9 cellular contexts compared by ENCODE assay signal in genomic region chr7:121337398-121337797, GRCh38. TPM values are rescaled to one million over a fixed set of nuclear protein-coding genes. Genes with fewer than 3 reads are reported as not detected.
DNase-seq lines count a peak whose midpoint lies in the region; FAIRE-seq and TF ChIP-seq lines count a peak whose summit lies in the region.
"Had no signal": no experiment of that assay in that cellular context is flagged by ENCODE, and none has a peak within 500 bp of the region (broad histone marks: within the 10 kb centered on the region; RNA-seq: fewer than 3 reads in every experiment).

No MANE protein-coding gene starts in this region.

- dilution Hi-C loops in keratinocyte (cut with MboI; ENCODE audit: extremely low pct_ligation_motif_present, low sequenced_read_pairs) = no loop called here

- FAIRE-seq in RCC 7860 (lab: Jason Lieb, UNC) (peak; percentile 35), keratinocyte (lab: Jason Lieb, UNC) (no peak)

- no peak overlapping the region for H2AFZ ChIP-seq in keratinocyte (ENCODE audit: control insufficient read depth, low read length)

- no peak overlapping the region for H3K4me3 Mint-ChIP-seq in CD14-positive monocyte
- H3K4me3 Mint-ChIP-seq: T-helper 1 cell treated with Interleukin-12 subunit alpha and Interleukin-12 subunit beta and Interleukin-4 antibody, amounts not matched to agents 30 μg/mL and 1 μg/mL, for 36 hours had no signal

- H3K36me3 Mint-ChIP-seq in CD14-positive monocyte = peaks cover 0 to 6% of the 10 kb centered on the region in 2 donors

- no peaks in the 10 kb centered on the region for H3K36me3 ChIP-seq in keratinocyte (ENCODE audit: control insufficient read depth in 2 of 2, extremely low read depth in 1 of 2, insufficient read depth in 2 of 2, low read length in 2 of 2)
- no peaks in the 10 kb centered on the region for H3K36me3 ChIP-seq in adrenal gland (replicated peaks in 1 of 2)

- DNase-seq in Daoy (ENCODE audit: low read depth) = peak; percentile 36
- DNase-seq in HCEC 1CT = peak; percentile 38
- DNase-seq in RCC 7860 (ENCODE audit: low spot score) = no peak
- no peak for DNase-seq in keratinocyte (ENCODE audit: low read depth, low spot score)
- no peak for DNase-seq in adrenal gland
- no peak for DNase-seq in coronary artery (ENCODE audit: low spot score)
- DNase-seq in CD14-positive monocyte (ENCODE audit: low spot score) = no peak
- no peak for DNase-seq in islet precursor cell

- no peaks in the 10 kb centered on the region for H3K9me3 Mint-ChIP-seq in CD14-positive monocyte
- H3K9me3 Mint-ChIP-seq: T-helper 1 cell treated with Interleukin-12 subunit alpha and Interleukin-12 subunit beta and Interleukin-4 antibody, amounts not matched to agents 30 μg/mL and 1 μg/mL, for 36 hours had no signal

- no peaks in the 10 kb centered on the region for H3K27me3 ChIP-seq in keratinocyte (ENCODE audit: control insufficient read depth, extremely low read depth, insufficient read depth, low read length)
- H3K27me3 ChIP-seq in adrenal gland = peaks cover 19% of the 10 kb centered on the region

- H3K4me1 Mint-ChIP-seq in CD14-positive monocyte = no peaks in the 10 kb centered on the region

- intact Hi-C loops in adrenal gland (cut with DNase I) = no loop called here
- intact Hi-C loops in CD14-positive monocyte (cut with micrococcal nuclease) = no loop called here

- no peak overlapping the region for H3K27ac Mint-ChIP-seq in CD14-positive monocyte
- H3K27ac Mint-ChIP-seq: T-helper 1 cell treated with Interleukin-12 subunit alpha and Interleukin-12 subunit beta and Interleukin-4 antibody, amounts not matched to agents 30 μg/mL and 1 μg/mL, for 36 hours had no signal

- H3K79me2 ChIP-seq in keratinocyte (ENCODE audit: control insufficient read depth, insufficient read depth, low read length) = no peaks in the 10 kb centered on the region

- no peaks in the 10 kb centered on the region for H4K20me1 ChIP-seq in keratinocyte (ENCODE audit: control insufficient read depth, extremely low read depth, insufficient read depth, low read length)

- H3K9me3 ChIP-seq in keratinocyte (ENCODE audit: control insufficient read depth, low read depth, low read length) (no peaks in the 10 kb centered on the region), adrenal gland (replicated peaks in 1 of 3) (no peaks in the 10 kb centered on the region)

- H3K4me3 ChIP-seq in keratinocyte (ENCODE audit: control insufficient read depth in 2 of 3, extremely low read depth in 1 of 3, insufficient read depth in 2 of 3, low read depth in 1 of 3, low read length in 3 of 3) = no peak overlapping the region
- H3K4me3 ChIP-seq in adrenal gland = no peak overlapping the region
- H3K4me3 ChIP-seq in coronary artery = no peak overlapping the region

- 13 to 24% (median 22%) methylated on average over 3 of the region's 3 CpGs for WGBS in adrenal gland, 4 donors

- no peaks in the 10 kb centered on the region for H3K4me1 ChIP-seq in keratinocyte (ENCODE audit: control insufficient read depth, extremely low read depth, insufficient read depth, low read length)
- no peaks in the 10 kb centered on the region for H3K4me1 ChIP-seq in adrenal gland (replicated peaks in 1 of 2)

- peaks cover 2 to 12% (median 4%) of the 10 kb centered on the region in 3 donors for H3K27me3 Mint-ChIP-seq in CD14-positive monocyte (ENCODE audit: low read depth in 3 of 3)

- TF ChIP-seq CTCF in keratinocyte (optimal IDR thresholded peaks at IDR 0.05 in 1 of 3, IDR thresholded peaks at IDR 0.05 in 1 of 3, conservative IDR thresholded peaks at IDR 0.05 in 1 of 3; ENCODE audit: extremely low read depth in 1 of 3, insufficient read depth in 2 of 3, low read length in 3 of 3) (peak; percentile 34 to 69 (median 67)), adrenal gland (IDR thresholded peaks at IDR 0.05) (no peak), coronary artery (IDR thresholded peaks at IDR 0.05) (no peak), CD14-positive monocyte (IDR thresholded peaks at IDR 0.05) (no peak)

- H3K27ac ChIP-seq in keratinocyte (ENCODE audit: control insufficient read depth, insufficient read depth, low read length) (no peak overlapping the region), adrenal gland (no peak overlapping the region), coronary artery (no peak overlapping the region)

- H3K9me1 ChIP-seq in keratinocyte (ENCODE audit: control insufficient read depth, extremely low read depth, insufficient read depth, low read length) = no peaks in the 10 kb centered on the region

- no peak overlapping the region for H3K4me2 ChIP-seq in keratinocyte (ENCODE audit: control insufficient read depth, extremely low read depth, insufficient read depth, low read depth, low read length)

- no peak overlapping the region for H3K9ac ChIP-seq in keratinocyte (ENCODE audit: control insufficient read depth, extremely low read depth, insufficient read depth, low read length)

- no peak for TF ChIP-seq POLR2A in adrenal gland (IDR thresholded peaks at IDR 0.05)

RNA-seq across cellular contexts. Expression of gene WNT16, which starts 8.6 kb away (rescaled TPM):
- 0.11 TPM in 1 of 2 replicates, not detected in the other for total RNA-seq in Daoy (2014; rRNA removed; shearing (Covaris generic))
- polyA plus RNA-seq in keratinocyte = not detected in 3 replicates
- polyA plus RNA-seq in keratinocyte (2011; ENCODE audit: low read depth) = not detected
- polyA plus RNA-seq in keratinocyte (2011; cell fraction: cytosol; rRNA removed) = not detected in 2 replicates
- not detected in 2 replicates for polyA plus RNA-seq in keratinocyte (2011; cell fraction: nucleus; rRNA removed)
- 0.13 TPM in 1 of 2 replicates, not detected in the other for polyA plus RNA-seq in keratinocyte (2012; ENCODE audit: low replicate concordance)
- polyA minus RNA-seq in keratinocyte = not detected in 3 replicates
- not detected for polyA minus RNA-seq in keratinocyte (2011; cell fraction: cytosol; rRNA and poly(A)+ RNA removed)
- polyA minus RNA-seq in keratinocyte (2011; cell fraction: nucleus; rRNA and poly(A)+ RNA removed) = not detected in 2 replicates
- total RNA-seq in adrenal gland = under 1 TPM in 4 of 8 donors, not detected in 4; 0.07 to 0.19 (median 0.12) TPM
- under 1 TPM; 0.07 to 0.16 (median 0.08) TPM for polyA plus RNA-seq in adrenal gland
- polyA plus RNA-seq in CD14-positive monocyte = not detected

RNA-seq across cellular contexts. Expression of gene FAM3C, which starts 58.7 kb away (rescaled TPM):
- total RNA-seq in Daoy (2014; rRNA removed; shearing (Covaris generic)) = 61.7 and 86.6 TPM in 2 replicates
- polyA plus RNA-seq in keratinocyte (47.3 to 93.5 TPM (median 64.9 TPM) in 3 replicates), adrenal gland (100 to 1,000 TPM in 1 of 3 donors, 10 to 100 TPM in 2; 17.1 to 138 (median 20.5) TPM), CD14-positive monocyte (10 to 100 TPM in 1 of 2 donors, 1 to 10 TPM in 1; 7.3 to 13.0 TPM)
- polyA plus RNA-seq in keratinocyte (2011; ENCODE audit: low read depth) = 43.6 TPM
- polyA plus RNA-seq in keratinocyte (2011; cell fraction: cytosol; rRNA removed) = 52.9 and 88.3 TPM in 2 replicates
- 70.6 and 102 TPM in 2 replicates for polyA plus RNA-seq in keratinocyte (2011; cell fraction: nucleus; rRNA removed)
- polyA plus RNA-seq in keratinocyte (2012; ENCODE audit: low replicate concordance) = 51.4 and 76.3 TPM in 2 replicates
- polyA minus RNA-seq in keratinocyte = 1.9 to 31.0 TPM (median 11.5 TPM) in 3 replicates
- 24.0 TPM for polyA minus RNA-seq in keratinocyte (2011; cell fraction: cytosol; rRNA and poly(A)+ RNA removed)
- polyA minus RNA-seq in keratinocyte (2011; cell fraction: nucleus; rRNA and poly(A)+ RNA removed) = 32.8 and 56.0 TPM in 2 replicates
- total RNA-seq in adrenal gland = 10 to 100 TPM; 29.0 to 93.5 (median 38.0) TPM

Comparison
In these comparisons a context has a peak if more than half of its experiments do, and no peak if none do; other contexts are left out.
1. DNase-seq: peak in Daoy (single experiment) and HCEC 1CT (single experiment); none in RCC 7860 (single experiment), keratinocyte (single experiment), adrenal gland (0 of 7), coronary artery (single experiment), CD14-positive monocyte (single experiment) and islet precursor cell (single experiment).
2. CTCF ChIP-seq: peak in keratinocyte (3 of 3); none in adrenal gland (0 of 6), coronary artery (single experiment) and CD14-positive monocyte (single experiment).